ENCODE assay signal across 1 cellular context in the genomic region with DNA sequence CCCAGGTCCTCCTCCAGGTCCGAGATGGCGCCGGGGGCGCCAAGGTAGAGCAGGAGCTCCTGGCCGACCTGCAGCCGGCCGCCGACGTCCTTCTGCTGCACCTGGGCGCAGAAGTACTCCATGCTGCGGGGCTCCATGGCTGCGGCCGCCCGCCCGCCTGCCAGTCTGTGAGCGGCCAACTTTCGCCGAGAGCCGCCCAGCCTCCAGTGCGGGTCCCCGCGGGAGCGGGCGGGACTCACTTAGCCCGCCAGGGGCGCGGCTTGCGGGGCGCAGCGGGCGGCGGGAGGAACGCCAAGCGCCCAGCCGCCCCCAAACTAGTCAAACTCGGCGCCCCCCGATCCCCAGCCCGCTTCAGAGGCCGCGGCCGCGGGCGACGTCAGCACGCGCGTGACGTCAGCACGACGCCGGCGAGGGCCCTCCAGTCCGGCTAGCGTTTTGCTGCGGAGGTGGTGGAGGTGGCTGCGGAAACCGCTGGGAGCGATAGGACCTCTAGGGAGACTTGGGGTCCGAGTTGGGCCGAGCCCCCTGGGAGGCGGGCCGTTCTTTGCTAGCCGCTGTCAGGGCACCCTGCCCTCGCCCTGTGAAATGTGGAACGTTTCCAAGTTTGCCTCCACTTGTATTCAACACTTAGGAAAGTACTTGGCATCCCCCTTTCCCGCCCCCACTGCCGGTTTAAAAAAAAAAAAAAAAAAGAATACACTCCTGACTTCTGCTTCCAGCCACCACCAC.
TF ChIP-seq lines count a peak whose summit lies in the region.

Gene CLASP2, minus strand, starts transcription at position 389 of the 729 bp plus-strand sequence. Its CDS starts 252 bp downstream, at position 137.

TF ChIP-seq in HepG2, 621 proteins besides CTCF, POLR2A, EP300 and RAD21 (continued from another document and continues in another):
- TF ChIP-seq, protein P1, sequence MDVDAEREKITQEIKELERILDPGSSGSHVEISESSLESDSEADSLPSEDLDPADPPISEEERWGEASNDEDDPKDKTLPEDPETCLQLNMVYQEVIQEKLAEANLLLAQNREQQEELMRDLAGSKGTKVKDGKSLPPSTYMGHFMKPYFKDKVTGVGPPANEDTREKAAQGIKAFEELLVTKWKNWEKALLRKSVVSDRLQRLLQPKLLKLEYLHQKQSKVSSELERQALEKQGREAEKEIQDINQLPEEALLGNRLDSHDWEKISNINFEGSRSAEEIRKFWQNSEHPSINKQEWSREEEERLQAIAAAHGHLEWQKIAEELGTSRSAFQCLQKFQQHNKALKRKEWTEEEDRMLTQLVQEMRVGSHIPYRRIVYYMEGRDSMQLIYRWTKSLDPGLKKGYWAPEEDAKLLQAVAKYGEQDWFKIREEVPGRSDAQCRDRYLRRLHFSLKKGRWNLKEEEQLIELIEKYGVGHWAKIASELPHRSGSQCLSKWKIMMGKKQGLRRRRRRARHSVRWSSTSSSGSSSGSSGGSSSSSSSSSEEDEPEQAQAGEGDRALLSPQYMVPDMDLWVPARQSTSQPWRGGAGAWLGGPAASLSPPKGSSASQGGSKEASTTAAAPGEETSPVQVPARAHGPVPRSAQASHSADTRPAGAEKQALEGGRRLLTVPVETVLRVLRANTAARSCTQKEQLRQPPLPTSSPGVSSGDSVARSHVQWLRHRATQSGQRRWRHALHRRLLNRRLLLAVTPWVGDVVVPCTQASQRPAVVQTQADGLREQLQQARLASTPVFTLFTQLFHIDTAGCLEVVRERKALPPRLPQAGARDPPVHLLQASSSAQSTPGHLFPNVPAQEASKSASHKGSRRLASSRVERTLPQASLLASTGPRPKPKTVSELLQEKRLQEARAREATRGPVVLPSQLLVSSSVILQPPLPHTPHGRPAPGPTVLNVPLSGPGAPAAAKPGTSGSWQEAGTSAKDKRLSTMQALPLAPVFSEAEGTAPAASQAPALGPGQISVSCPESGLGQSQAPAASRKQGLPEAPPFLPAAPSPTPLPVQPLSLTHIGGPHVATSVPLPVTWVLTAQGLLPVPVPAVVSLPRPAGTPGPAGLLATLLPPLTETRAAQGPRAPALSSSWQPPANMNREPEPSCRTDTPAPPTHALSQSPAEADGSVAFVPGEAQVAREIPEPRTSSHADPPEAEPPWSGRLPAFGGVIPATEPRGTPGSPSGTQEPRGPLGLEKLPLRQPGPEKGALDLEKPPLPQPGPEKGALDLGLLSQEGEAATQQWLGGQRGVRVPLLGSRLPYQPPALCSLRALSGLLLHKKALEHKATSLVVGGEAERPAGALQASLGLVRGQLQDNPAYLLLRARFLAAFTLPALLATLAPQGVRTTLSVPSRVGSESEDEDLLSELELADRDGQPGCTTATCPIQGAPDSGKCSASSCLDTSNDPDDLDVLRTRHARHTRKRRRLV (CRISPR knock-in tag; IDR thresholded peaks at IDR 0.05): no peak
- TF ChIP-seq SIN3A (IDR thresholded peaks at IDR 0.05; ENCODE audit: borderline replicate concordance, low read depth, low read length) (no peak; the same call in 1 of the 2 replicates), ZNF10 (CRISPR knock-in tag; IDR thresholded peaks at IDR 0.05; ENCODE audit: borderline replicate concordance, low read depth) (no peak), ZSCAN31 (CRISPR knock-in tag; IDR thresholded peaks at IDR 0.05; ENCODE audit: low read depth) (peak; percentile 51; the same call in 1 of the 2 replicates), SP5 (CRISPR knock-in tag; IDR thresholded peaks at IDR 0.05; ENCODE audit: borderline replicate concordance, low read depth) (no peak), MLLT10 (CRISPR knock-in tag; IDR thresholded peaks at IDR 0.05) (no peak), ZNF652 (CRISPR knock-in tag; IDR thresholded peaks at IDR 0.05; ENCODE audit: borderline replicate concordance, low read depth) (no peak), ATF7 (IDR thresholded peaks at IDR 0.05) (peak; percentile 38; the same call in 1 of the 2 replicates), ATF7 (CRISPR knock-in tag; IDR thresholded peaks at IDR 0.05) (peak; percentile 79; the same call in 1 of the 2 replicates), USF2 (IDR thresholded peaks at IDR 0.05; ENCODE audit: low read depth, low read length) (no peak), USF2 (CRISPR knock-in tag; IDR thresholded peaks at IDR 0.05; ENCODE audit: borderline replicate concordance) (no peak), ZNF709 (CRISPR knock-in tag; IDR thresholded peaks at IDR 0.05) (peak; percentile 77; the same call in 1 of the 2 replicates), FIP1L1 (IDR thresholded peaks at IDR 0.05; ENCODE audit: borderline replicate concordance, insufficient read depth, low read depth, low read length) (no peak), CREB3 (CRISPR knock-in tag; IDR thresholded peaks at IDR 0.05) (no peak), SRF (IDR thresholded peaks at IDR 0.05; ENCODE audit: low read depth, low read length) (no peak), JARID2 (CRISPR knock-in tag; IDR thresholded peaks at IDR 0.05; ENCODE audit: insufficient replicate concordance) (no peak)
- TF ChIP-seq, protein P2, sequence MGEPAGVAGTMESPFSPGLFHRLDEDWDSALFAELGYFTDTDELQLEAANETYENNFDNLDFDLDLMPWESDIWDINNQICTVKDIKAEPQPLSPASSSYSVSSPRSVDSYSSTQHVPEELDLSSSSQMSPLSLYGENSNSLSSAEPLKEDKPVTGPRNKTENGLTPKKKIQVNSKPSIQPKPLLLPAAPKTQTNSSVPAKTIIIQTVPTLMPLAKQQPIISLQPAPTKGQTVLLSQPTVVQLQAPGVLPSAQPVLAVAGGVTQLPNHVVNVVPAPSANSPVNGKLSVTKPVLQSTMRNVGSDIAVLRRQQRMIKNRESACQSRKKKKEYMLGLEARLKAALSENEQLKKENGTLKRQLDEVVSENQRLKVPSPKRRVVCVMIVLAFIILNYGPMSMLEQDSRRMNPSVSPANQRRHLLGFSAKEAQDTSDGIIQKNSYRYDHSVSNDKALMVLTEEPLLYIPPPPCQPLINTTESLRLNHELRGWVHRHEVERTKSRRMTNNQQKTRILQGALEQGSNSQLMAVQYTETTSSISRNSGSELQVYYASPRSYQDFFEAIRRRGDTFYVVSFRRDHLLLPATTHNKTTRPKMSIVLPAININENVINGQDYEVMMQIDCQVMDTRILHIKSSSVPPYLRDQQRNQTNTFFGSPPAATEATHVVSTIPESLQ (CRISPR knock-in tag; conservative IDR thresholded peaks at IDR 0.05): no peak; the same call in 1 of the 2 replicates
- TF ChIP-seq, protein P3, sequence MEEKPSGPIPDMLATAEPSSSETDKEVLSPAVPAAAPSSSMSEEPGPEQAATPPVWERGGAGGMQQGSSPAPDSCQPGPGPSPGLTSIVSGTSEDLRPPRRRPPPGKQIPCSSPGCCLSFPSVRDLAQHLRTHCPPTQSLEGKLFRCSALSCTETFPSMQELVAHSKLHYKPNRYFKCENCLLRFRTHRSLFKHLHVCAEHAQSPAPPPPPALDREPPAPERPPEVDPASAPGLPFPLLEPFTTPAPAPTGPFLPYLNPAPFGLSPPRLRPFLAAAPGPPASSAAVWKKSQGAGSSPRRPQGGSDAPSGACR (CRISPR knock-in tag; IDR thresholded peaks at IDR 0.05): no peak
- TF ChIP-seq, protein P4, sequence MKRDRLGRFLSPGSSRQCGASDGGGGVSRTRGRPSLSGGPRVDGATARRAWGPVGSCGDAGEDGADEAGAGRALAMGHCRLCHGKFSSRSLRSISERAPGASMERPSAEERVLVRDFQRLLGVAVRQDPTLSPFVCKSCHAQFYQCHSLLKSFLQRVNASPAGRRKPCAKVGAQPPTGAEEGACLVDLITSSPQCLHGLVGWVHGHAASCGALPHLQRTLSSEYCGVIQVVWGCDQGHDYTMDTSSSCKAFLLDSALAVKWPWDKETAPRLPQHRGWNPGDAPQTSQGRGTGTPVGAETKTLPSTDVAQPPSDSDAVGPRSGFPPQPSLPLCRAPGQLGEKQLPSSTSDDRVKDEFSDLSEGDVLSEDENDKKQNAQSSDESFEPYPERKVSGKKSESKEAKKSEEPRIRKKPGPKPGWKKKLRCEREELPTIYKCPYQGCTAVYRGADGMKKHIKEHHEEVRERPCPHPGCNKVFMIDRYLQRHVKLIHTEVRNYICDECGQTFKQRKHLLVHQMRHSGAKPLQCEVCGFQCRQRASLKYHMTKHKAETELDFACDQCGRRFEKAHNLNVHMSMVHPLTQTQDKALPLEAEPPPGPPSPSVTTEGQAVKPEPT (CRISPR knock-in tag; IDR thresholded peaks at IDR 0.05; ENCODE audit: low read depth): peak; percentile 83; the same call in 1 of the 2 replicates
- TF ChIP-seq, protein P5, sequence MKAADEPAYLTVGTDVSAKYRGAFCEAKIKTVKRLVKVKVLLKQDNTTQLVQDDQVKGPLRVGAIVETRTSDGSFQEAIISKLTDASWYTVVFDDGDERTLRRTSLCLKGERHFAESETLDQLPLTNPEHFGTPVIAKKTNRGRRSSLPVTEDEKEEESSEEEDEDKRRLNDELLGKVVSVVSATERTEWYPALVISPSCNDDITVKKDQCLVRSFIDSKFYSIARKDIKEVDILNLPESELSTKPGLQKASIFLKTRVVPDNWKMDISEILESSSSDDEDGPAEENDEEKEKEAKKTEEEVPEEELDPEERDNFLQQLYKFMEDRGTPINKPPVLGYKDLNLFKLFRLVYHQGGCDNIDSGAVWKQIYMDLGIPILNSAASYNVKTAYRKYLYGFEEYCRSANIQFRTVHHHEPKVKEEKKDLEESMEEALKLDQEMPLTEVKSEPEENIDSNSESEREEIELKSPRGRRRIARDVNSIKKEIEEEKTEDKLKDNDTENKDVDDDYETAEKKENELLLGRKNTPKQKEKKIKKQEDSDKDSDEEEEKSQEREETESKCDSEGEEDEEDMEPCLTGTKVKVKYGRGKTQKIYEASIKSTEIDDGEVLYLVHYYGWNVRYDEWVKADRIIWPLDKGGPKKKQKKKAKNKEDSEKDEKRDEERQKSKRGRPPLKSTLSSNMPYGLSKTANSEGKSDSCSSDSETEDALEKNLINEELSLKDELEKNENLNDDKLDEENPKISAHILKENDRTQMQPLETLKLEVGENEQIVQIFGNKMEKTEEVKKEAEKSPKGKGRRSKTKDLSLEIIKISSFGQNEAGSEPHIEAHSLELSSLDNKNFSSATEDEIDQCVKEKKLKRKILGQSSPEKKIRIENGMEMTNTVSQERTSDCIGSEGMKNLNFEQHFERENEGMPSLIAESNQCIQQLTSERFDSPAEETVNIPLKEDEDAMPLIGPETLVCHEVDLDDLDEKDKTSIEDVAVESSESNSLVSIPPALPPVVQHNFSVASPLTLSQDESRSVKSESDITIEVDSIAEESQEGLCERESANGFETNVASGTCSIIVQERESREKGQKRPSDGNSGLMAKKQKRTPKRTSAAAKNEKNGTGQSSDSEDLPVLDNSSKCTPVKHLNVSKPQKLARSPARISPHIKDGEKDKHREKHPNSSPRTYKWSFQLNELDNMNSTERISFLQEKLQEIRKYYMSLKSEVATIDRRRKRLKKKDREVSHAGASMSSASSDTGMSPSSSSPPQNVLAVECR (CRISPR knock-in tag; IDR thresholded peaks at IDR 0.05; ENCODE audit: borderline replicate concordance): peak; percentile 97
- TF ChIP-seq, protein P6, sequence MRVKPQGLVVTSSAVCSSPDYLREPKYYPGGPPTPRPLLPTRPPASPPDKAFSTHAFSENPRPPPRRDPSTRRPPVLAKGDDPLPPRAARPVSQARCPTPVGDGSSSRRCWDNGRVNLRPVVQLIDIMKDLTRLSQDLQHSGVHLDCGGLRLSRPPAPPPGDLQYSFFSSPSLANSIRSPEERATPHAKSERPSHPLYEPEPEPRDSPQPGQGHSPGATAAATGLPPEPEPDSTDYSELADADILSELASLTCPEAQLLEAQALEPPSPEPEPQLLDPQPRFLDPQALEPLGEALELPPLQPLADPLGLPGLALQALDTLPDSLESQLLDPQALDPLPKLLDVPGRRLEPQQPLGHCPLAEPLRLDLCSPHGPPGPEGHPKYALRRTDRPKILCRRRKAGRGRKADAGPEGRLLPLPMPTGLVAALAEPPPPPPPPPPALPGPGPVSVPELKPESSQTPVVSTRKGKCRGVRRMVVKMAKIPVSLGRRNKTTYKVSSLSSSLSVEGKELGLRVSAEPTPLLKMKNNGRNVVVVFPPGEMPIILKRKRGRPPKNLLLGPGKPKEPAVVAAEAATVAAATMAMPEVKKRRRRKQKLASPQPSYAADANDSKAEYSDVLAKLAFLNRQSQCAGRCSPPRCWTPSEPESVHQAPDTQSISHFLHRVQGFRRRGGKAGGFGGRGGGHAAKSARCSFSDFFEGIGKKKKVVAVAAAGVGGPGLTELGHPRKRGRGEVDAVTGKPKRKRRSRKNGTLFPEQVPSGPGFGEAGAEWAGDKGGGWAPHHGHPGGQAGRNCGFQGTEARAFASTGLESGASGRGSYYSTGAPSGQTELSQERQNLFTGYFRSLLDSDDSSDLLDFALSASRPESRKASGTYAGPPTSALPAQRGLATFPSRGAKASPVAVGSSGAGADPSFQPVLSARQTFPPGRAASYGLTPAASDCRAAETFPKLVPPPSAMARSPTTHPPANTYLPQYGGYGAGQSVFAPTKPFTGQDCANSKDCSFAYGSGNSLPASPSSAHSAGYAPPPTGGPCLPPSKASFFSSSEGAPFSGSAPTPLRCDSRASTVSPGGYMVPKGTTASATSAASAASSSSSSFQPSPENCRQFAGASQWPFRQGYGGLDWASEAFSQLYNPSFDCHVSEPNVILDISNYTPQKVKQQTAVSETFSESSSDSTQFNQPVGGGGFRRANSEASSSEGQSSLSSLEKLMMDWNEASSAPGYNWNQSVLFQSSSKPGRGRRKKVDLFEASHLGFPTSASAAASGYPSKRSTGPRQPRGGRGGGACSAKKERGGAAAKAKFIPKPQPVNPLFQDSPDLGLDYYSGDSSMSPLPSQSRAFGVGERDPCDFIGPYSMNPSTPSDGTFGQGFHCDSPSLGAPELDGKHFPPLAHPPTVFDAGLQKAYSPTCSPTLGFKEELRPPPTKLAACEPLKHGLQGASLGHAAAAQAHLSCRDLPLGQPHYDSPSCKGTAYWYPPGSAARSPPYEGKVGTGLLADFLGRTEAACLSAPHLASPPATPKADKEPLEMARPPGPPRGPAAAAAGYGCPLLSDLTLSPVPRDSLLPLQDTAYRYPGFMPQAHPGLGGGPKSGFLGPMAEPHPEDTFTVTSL (CRISPR knock-in tag; IDR thresholded peaks at IDR 0.05; ENCODE audit: borderline replicate concordance): no peak
